ENCODE assay signal across 1 cellular context in the genomic region with DNA sequence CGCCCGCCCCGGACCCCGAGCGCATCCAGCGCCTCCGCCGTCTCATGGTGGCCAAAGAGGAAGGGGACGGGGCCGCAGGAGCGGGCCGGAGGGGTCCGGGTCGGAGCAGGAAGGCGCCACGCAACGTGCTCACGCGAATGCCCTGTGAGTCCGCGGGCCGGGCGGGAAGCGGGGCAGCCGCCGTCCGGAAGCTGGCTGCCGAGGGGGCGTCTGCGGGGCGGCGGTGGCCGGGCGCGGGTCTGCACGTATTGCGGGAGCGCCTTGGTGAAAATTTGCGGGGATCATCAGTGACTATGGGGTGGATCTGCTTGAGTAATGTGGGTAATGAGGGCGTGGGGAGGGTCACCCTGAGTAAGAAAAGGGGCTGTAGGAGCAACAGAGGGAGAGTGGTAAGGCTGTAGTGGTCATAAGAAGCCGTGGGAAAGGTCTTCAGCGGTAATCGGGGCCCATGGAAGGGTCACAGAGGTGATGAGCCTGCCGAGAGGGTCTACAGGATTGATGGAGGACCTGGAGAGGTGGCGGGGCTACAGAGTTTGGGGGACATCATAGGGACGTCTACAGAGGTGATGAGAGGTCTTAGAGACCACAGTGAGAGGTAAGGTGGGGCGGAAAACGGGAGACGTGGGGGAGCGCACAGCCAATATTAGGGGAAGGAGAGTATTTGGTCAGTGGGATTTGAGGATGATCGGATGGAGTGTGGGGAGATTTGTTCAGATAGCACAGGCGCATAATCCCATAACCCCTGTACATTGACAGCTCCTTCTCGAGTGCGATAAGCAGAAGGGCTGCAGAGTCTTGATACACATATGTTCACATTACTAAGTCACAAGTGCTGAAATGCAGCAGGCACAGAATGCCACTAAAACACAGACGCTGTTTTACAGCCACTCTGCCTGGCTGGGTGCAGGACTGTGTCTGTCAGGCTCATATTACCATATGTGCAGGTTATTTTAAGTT.
TF ChIP-seq lines count a peak whose summit lies in the region.

No MANE protein-coding gene starts in this region.

TF ChIP-seq in HEK293, 187 proteins besides CTCF, POLR2A, EP300 and RAD21 (continued from another document):
- TF ChIP-seq, protein P1, sequence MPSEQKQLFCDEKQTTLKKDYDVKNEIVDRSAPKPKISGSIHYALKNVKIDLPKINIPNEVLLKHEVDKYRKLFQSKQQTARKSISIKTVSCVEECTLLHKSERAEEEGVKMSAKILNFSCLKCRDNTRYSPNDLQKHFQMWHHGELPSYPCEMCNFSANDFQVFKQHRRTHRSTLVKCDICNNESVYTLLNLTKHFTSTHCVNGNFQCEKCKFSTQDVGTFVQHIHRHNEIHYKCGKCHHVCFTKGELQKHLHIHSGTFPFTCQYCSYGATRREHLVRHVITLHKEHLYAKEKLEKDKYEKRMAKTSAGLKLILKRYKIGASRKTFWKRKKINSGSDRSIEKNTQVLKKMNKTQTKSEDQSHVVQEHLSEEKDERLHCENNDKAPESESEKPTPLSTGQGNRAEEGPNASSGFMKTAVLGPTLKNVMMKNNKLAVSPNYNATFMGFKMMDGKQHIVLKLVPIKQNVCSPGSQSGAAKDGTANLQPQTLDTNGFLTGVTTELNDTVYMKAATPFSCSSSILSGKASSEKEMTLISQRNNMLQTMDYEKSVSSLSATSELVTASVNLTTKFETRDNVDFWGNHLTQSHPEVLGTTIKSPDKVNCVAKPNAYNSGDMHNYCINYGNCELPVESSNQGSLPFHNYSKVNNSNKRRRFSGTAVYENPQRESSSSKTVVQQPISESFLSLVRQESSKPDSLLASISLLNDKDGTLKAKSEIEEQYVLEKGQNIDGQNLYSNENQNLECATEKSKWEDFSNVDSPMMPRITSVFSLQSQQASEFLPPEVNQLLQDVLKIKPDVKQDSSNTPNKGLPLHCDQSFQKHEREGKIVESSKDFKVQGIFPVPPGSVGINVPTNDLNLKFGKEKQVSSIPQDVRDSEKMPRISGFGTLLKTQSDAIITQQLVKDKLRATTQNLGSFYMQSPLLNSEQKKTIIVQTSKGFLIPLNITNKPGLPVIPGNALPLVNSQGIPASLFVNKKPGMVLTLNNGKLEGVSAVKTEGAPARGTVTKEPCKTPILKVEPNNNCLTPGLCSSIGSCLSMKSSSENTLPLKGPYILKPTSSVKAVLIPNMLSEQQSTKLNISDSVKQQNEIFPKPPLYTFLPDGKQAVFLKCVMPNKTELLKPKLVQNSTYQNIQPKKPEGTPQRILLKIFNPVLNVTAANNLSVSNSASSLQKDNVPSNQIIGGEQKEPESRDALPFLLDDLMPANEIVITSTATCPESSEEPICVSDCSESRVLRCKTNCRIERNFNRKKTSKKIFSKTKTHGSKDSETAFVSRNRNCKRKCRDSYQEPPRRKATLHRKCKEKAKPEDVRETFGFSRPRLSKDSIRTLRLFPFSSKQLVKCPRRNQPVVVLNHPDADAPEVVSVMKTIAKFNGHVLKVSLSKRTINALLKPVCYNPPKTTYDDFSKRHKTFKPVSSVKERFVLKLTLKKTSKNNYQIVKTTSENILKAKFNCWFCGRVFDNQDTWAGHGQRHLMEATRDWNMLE (tag by site-specific recombination; conservative IDR thresholded peaks at IDR 0.05; ENCODE audit: low read depth) = no peak
- TF ChIP-seq ZNF350 (tag by site-specific recombination; IDR thresholded peaks at IDR 0.05) = no peak
- TF ChIP-seq TCF7L2 (IDR thresholded peaks at IDR 0.05; ENCODE audit: borderline replicate concordance, low read depth, low read length) = no peak
- TF ChIP-seq ZBTB1 (tag by site-specific recombination; IDR thresholded peaks at IDR 0.05) = no peak
- TF ChIP-seq ZBTB26 (tag by site-specific recombination; optimal IDR thresholded peaks at IDR 0.05) = peak; percentile 50
- no peak for TF ChIP-seq ZNF510 (tag by site-specific recombination; IDR thresholded peaks at IDR 0.05; ENCODE audit: insufficient replicate concordance)
- no peak for TF ChIP-seq ZNF354C (tag by site-specific recombination; IDR thresholded peaks at IDR 0.05; ENCODE audit: borderline replicate concordance, low read depth)
- no peak for TF ChIP-seq ZNF660 (tag by site-specific recombination; IDR thresholded peaks at IDR 0.05)
- TF ChIP-seq ZNF335 (tag by site-specific recombination; conservative IDR thresholded peaks at IDR 0.05) = peak; percentile 82
- TF ChIP-seq KLF1 (tag by site-specific recombination; IDR thresholded peaks at IDR 0.05) = 0 out of 2 replicates have a peak, but pooled peaks have one; percentile 34
- no peak for TF ChIP-seq OVOL3 (tag by site-specific recombination; IDR thresholded peaks at IDR 0.05)
- 0 out of 2 replicates have a peak, but pooled peaks have one; percentile 25 for TF ChIP-seq REST (tag by site-specific recombination; IDR thresholded peaks at IDR 0.05)
- TF ChIP-seq, protein P2, sequence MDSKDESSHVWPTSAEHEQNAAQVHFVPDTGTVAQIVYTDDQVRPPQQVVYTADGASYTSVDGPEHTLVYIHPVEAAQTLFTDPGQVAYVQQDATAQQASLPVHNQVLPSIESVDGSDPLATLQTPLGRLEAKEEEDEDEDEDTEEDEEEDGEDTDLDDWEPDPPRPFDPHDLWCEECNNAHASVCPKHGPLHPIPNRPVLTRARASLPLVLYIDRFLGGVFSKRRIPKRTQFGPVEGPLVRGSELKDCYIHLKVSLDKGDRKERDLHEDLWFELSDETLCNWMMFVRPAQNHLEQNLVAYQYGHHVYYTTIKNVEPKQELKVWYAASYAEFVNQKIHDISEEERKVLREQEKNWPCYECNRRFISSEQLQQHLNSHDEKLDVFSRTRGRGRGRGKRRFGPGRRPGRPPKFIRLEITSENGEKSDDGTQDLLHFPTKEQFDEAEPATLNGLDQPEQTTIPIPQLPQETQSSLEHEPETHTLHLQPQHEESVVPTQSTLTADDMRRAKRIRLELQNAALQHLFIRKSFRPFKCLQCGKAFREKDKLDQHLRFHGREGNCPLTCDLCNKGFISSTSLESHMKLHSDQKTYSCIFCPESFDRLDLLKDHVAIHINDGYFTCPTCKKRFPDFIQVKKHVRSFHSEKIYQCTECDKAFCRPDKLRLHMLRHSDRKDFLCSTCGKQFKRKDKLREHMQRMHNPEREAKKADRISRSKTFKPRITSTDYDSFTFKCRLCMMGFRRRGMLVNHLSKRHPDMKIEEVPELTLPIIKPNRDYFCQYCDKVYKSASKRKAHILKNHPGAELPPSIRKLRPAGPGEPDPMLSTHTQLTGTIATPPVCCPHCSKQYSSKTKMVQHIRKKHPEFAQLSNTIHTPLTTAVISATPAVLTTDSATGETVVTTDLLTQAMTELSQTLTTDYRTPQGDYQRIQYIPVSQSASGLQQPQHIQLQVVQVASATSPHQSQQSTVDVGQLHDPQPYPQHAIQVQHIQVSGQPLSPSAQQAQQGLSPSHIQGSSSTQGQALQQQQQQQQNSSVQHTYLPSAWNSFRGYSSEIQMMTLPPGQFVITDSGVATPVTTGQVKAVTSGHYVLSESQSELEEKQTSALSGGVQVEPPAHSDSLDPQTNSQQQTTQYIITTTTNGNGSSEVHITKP (tag by site-specific recombination; IDR thresholded peaks at IDR 0.05) = no peak
- no peak for TF ChIP-seq ZNF654 (tag by site-specific recombination; IDR thresholded peaks at IDR 0.05; ENCODE audit: low read depth)
- no peak for TF ChIP-seq ZFP69B (tag by site-specific recombination; IDR thresholded peaks at IDR 0.05)
- no peak for TF ChIP-seq ZNF362 (tag by site-specific recombination; IDR thresholded peaks at IDR 0.05)
